Comparison of ENCODE assay signal across 23 cellular contexts in genomic region chr13:103004790-103005307, GRCh38.
"Had no signal": no experiment of that assay in that cellular context is flagged by ENCODE, and none has a peak within 500 bp of the region (broad histone marks: within the 10 kb centered on the region; RNA-seq: fewer than 3 reads in every experiment).

No MANE protein-coding gene starts in this region.

- ATAC-seq: esophagus mucosa; gastroesophageal sphincter; left lobe of liver; lower lobe of right lung; natural killer cell treated with Interleukin-12 subunit alpha and Interleukin-12 subunit beta and Interleukin-15 and Interleukin-18, amount 100 ng/mL, for 72 hours; right lobe of liver; stimulated activated memory B cell treated with anti-CD40 and anti-IgM and Interleukin-4, amounts not matched to agents 10 μg/mL and 1 μg/mL and 100 μg/mL, for 72 hours; upper lobe of right lung had no signal

- FAIRE-seq: endometrium had no signal

- H3K4me1 ChIP-seq: gastroesophageal sphincter, lower lobe of right lung, neural progenitor cell, prostate gland, right lobe of liver, spleen, tibial artery, upper lobe of right lung, vagina had no signal

- DNase-seq: effector memory CD4-positive, alpha-beta T cell; glutamatergic neuron; hippocampal formation; lower lobe of right lung; midbrain; nucleus accumbens; ovary; right lobe of liver; spleen; stimulated activated CD4-positive, alpha-beta T cell treated with anti-CD3 and anti-CD28 coated beads, Interleukin-15, amount 100 ng/mL, for 24 hours; stimulated activated CD4-positive, alpha-beta T cell treated with anti-CD3 and anti-CD28 coated beads, Interleukin-1b, Interleukin-23, amount 100 ng/mL, for 48 hours; stimulated activated CD4-positive, alpha-beta T cell treated with anti-CD3 and anti-CD28 coated beads, Interleukin-4, amount 100 ng/mL, for 24 hours; tibial artery; upper lobe of right lung had no signal

- H3K36me3 ChIP-seq: gastroesophageal sphincter, lower lobe of right lung, neural progenitor cell, ovary, prostate gland, right lobe of liver, spleen, tibial artery, upper lobe of right lung, vagina had no signal

- H3K4me3 ChIP-seq: gastroesophageal sphincter, lower lobe of right lung, neural progenitor cell, ovary, prostate gland, right lobe of liver, spleen, tibial artery, upper lobe of right lung, vagina had no signal

- H3K9me3 ChIP-seq: gastroesophageal sphincter, lower lobe of right lung, ovary, prostate gland, right lobe of liver, tibial artery, upper lobe of right lung, vagina had no signal

- H3K27me3 ChIP-seq: neural progenitor cell, ovary, right lobe of liver, spleen, tibial artery, upper lobe of right lung, vagina had no signal

- H3K27ac ChIP-seq: gastroesophageal sphincter, lower lobe of right lung, neural progenitor cell, ovary, prostate gland, right lobe of liver, spleen, tibial artery, upper lobe of right lung, vagina had no signal
